8 cellular contexts compared by ENCODE assay signal in genomic region chr11:125091247-125091876, GRCh38. TPM values are rescaled to one million over a fixed set of nuclear protein-coding genes. Genes with fewer than 3 reads are reported as not detected.
DNase-seq lines count a peak whose midpoint lies in the region; ATAC-seq, FAIRE-seq and TF ChIP-seq lines count a peak whose summit lies in the region.

No MANE protein-coding gene starts in this region.

- no peaks in the 10 kb centered on the region for H3K9me3 ChIP-seq in adipocyte (ENCODE audit: control insufficient read depth, low read length)
- H3K9me3 ChIP-seq in heart left ventricle = no peaks in the 10 kb centered on the region

- H2AFZ ChIP-seq in ACC112 (ENCODE audit: low read length, unreplicated experiment) = no peak overlapping the region

- H3K36me3 ChIP-seq in ACC112 (ENCODE audit: insufficient read depth, low read length) = no peaks in the 10 kb centered on the region
- H3K36me3 ChIP-seq in adipocyte (ENCODE audit: control insufficient read depth, insufficient read depth, low read length, severe bottlenecking) = peaks cover 9% of the 10 kb centered on the region
- H3K36me3 ChIP-seq in heart left ventricle = peaks cover 0 to 19% (median 11%) of the 10 kb centered on the region in 9 donors

- H3K27me3 ChIP-seq in ACC112 (ENCODE audit: insufficient read depth, low read length) = no peaks in the 10 kb centered on the region
- H3K27me3 ChIP-seq in adipocyte (replicated peaks; ENCODE audit: control insufficient read depth, insufficient read depth, low read length) = no peaks in the 10 kb centered on the region
- no peaks in the 10 kb centered on the region for H3K27me3 ChIP-seq in heart left ventricle

- DNase-seq in GM12892 (ENCODE audit: insufficient read length) = no peak
- peak; percentile 9 for DNase-seq in NCI-H1694 treated with DMSO at 0.1 percent for 48 hours (lab: John Stamatoyannopoulos, UW)
- peak; percentile 78 for DNase-seq in adipocyte (ENCODE audit: low read depth)
- DNase-seq in heart left ventricle = peak in 2 of 5 donors; percentile 46 to 54
- DNase-seq in putamen (ENCODE audit: low spot score) = peak; percentile 37
- no peak for DNase-seq in mucosa of gallbladder (ENCODE audit: low spot score)

- TF ChIP-seq CTCF in heart left ventricle (IDR thresholded peaks at IDR 0.05) = peak; percentile 47 to 82 (median 68)

- H3K4me1 ChIP-seq in ACC112 (ENCODE audit: control insufficient read depth, insufficient read depth, low read length, unreplicated experiment) = peaks cover 13% of the 10 kb centered on the region
- H3K4me1 ChIP-seq in adipocyte (ENCODE audit: control insufficient read depth, insufficient read depth, low read length) = peaks cover 11% of the 10 kb centered on the region
- peaks cover 0 to 10% (median 4%) of the 10 kb centered on the region in 12 donors for H3K4me1 ChIP-seq in heart left ventricle

- no peaks in the 10 kb centered on the region for H3K79me2 ChIP-seq in ACC112 (ENCODE audit: control insufficient read depth, insufficient read depth, low read length, unreplicated experiment)

- peak; percentile 74 to 92 (median 86) for ATAC-seq in heart left ventricle
- no peak for ATAC-seq in GM18520 (IDR thresholded peaks at IDR 0.05; ENCODE audit: unreplicated experiment)

- H3K4me3 ChIP-seq in ACC112 (ENCODE audit: low read depth, low read length) (no peak overlapping the region), adipocyte (ENCODE audit: low read length) (no peak overlapping the region), heart left ventricle (no peak overlapping the region)

- intact Hi-C loops in heart left ventricle (cut with DNase I) = loop anchor here (1.0 to 10.0 kb wide), 12 partner anchors 50 to 783 kb away; no protein-coding TSS in a partner anchor

- WGBS in heart left ventricle, 4 donors = 39 to 60% (median 48%) methylated on average over 5 of the region's 5 CpGs

- H3K9ac ChIP-seq in adipocyte (ENCODE audit: low read length) = peak overlapping the region; percentile 27

- peak overlapping the region; percentile 24 for H3K27ac ChIP-seq in ACC112 (ENCODE audit: low read depth, low read length)
- no peak overlapping the region for H3K27ac ChIP-seq in heart left ventricle

- no peak for TF ChIP-seq POLR2A in GM12892 (IDR thresholded peaks at IDR 0.05; ENCODE audit: low read depth, low read length)
- TF ChIP-seq POLR2A in heart left ventricle (IDR thresholded peaks at IDR 0.05) = no peak

- FAIRE-seq in GM12892 (lab: Jason Lieb, UNC) = peak; percentile 36

RNA-seq across cellular contexts. Expression of gene TMEM218, which starts 20.1 kb away (rescaled TPM):
- polyA plus RNA-seq in GM12892 (2012; ENCODE audit: missing spikeins) = 24.7 TPM
- 10 to 100 TPM in 1 of 9 donors, 1 to 10 TPM in 8; 5.3 to 11.3 (median 6.8) TPM for total RNA-seq in heart left ventricle
- polyA plus RNA-seq in heart left ventricle = 10 to 100 TPM in 1 of 2 donors, 1 to 10 TPM in 1; 4.7 to 21.8 TPM
- 18.7 TPM for total RNA-seq in mucosa of gallbladder

RNA-seq across cellular contexts. Expression of gene SLC37A2, which starts 28.3 kb away (rescaled TPM):
- polyA plus RNA-seq in GM12892 (2012; ENCODE audit: missing spikeins) = 1.4 TPM
- total RNA-seq in heart left ventricle = 10 to 100 TPM in 2 of 9 donors, 1 to 10 TPM in 6, under 1 TPM in 1; 0.91 to 17.9 (median 3.0) TPM
- polyA plus RNA-seq in heart left ventricle = under 1 TPM; 0.65 to 1.00 TPM
- 7.8 TPM for total RNA-seq in mucosa of gallbladder

Comparison
In these comparisons a context has a peak if more than half of its experiments do, and no peak if none do; other contexts are left out.
1. DNase-seq: peak in NCI-H1694 treated with DMSO at 0.1 percent for 48 hours (single experiment), adipocyte (single experiment) and putamen (single experiment); none in GM12892 (single experiment) and mucosa of gallbladder (single experiment).